Comparison of ENCODE assay signal across 23 cellular contexts in the genomic region with DNA sequence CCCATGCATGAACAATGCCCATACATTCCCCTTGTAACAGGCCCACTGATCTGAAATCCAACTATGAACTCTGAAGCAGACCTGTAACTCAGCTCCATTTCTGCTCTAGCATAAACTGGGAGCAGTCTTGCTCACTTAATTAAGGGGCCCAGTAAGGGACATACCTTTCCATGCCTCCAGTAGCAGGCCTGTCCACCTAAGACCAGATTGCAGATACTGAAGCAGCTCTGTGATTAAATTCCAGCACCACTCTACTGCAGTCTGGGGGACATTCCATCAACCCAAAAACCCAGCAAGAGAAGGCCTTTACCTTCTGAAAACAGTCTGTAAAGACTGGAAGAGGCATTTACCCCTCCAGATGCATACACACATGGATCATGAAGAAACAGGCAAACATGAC.
A peak's percentile ranks its signal among the peaks of the same experiment; 100 is the strongest.
DNase-seq lines count a peak whose midpoint lies in the region; ATAC-seq, FAIRE-seq and TF ChIP-seq lines count a peak whose summit lies in the region.
"Had no signal": no experiment of that assay in that cellular context is flagged by ENCODE, and none has a peak within 500 bp of the region (broad histone marks: within the 10 kb centered on the region; RNA-seq: fewer than 3 reads in every experiment).

No MANE protein-coding gene starts in this region.

- H2BK5ac ChIP-seq in H9 (ENCODE audit: insufficient read length, low read length), result no peak overlapping the region

- ATAC-seq in GM21723 (IDR thresholded peaks at IDR 0.05; ENCODE audit: unreplicated experiment), result no peak
- ATAC-seq: HCT116 had no signal

- H3K4me2 ChIP-seq in H9 (ENCODE audit: insufficient read depth, insufficient read length, low read length) (no peak overlapping the region), osteoblast (ENCODE audit: insufficient read depth, low read length) (no peak overlapping the region)
- H3K4me2 ChIP-seq: BLaER1 treated with 17β-estradiol and CSF1 and Interleukin-3, amounts not matched to agents 10 nM and 100 nM had no signal

- DNase-seq in H9 (no peak), SK-N-DZ (ENCODE audit: low spot score) (peak; percentile 3), islet precursor cell (peak; percentile 56), osteoblast (ENCODE audit: insufficient read length, low spot score, missing footprints) (no peak), posterior cingulate gyrus (no peak), RCC 7860 (ENCODE audit: low spot score) (no peak)
- DNase-seq: CD4-positive, CD25-positive, alpha-beta regulatory T cell; CD8-positive, alpha-beta memory T cell; COR-L47; DMS 273 treated with DMSO at 0.1 percent for 48 hours; DMS53; GDM1; HFFc6; KBM-7 had no signal

- no peak overlapping the region for H4K91ac ChIP-seq in H9 (ENCODE audit: insufficient read length, low read depth, low read length)

- no peak overlapping the region for H4K5ac ChIP-seq in H9 (ENCODE audit: insufficient read length, low read depth, low read length)

- H2AK5ac ChIP-seq in H9 (ENCODE audit: insufficient read length, low read length), result no peak overlapping the region

- TF ChIP-seq CTCF in H9 (conservative IDR thresholded peaks at IDR 0.05) (no peak), osteoblast (IDR thresholded peaks at IDR 0.05; ENCODE audit: extremely low read depth, low read depth, low read length) (no peak)

- H4K8ac ChIP-seq in H9 (replicated peaks; ENCODE audit: insufficient read length, low read depth, low read length), result no peak overlapping the region

- peak overlapping the region in 2 of 3 experiments; percentile 32 to 40; a peak in 3 of 7 replicates for H3K27ac Mint-ChIP-seq in H9
- H3K27ac Mint-ChIP-seq: B cell; CD4-positive, CD25-positive, alpha-beta regulatory T cell; CD8-positive, alpha-beta memory T cell; HFFc6; IgD-negative memory B cell had no signal

- H3K9me3 ChIP-seq in H9 (ENCODE audit: control insufficient read depth, low read depth, low read length), result no peaks in the 10 kb centered on the region
- H3K9me3 ChIP-seq in osteoblast (ENCODE audit: low read depth, low read length), result no peaks in the 10 kb centered on the region
- H3K9me3 ChIP-seq: BLaER1 treated with 17β-estradiol and CSF1 and Interleukin-3, amounts not matched to agents 10 nM and 100 nM had no signal

- H3K27ac ChIP-seq in H9 (ENCODE audit: insufficient read length, low read depth, low read length), result no peak overlapping the region
- H3K27ac ChIP-seq in osteoblast (ENCODE audit: low read depth, low read length), result no peak overlapping the region
- H3K27ac ChIP-seq: BLaER1 treated with 17β-estradiol and CSF1 and Interleukin-3, amounts not matched to agents 10 nM and 100 nM had no signal

- no peaks in the 10 kb centered on the region for H3K27me3 Mint-ChIP-seq in H9 (ENCODE audit: low read depth)
- H3K27me3 Mint-ChIP-seq: B cell, IgD-negative memory B cell had no signal

- H3K36me3 ChIP-seq in osteoblast (ENCODE audit: insufficient read depth, low read length), result no peaks in the 10 kb centered on the region
- H3K36me3 ChIP-seq: BLaER1 treated with 17β-estradiol and CSF1 and Interleukin-3, amounts not matched to agents 10 nM and 100 nM had no signal

- H3K4me1 Mint-ChIP-seq in H9, result no peaks in the 10 kb centered on the region
- H3K4me1 Mint-ChIP-seq: B cell; CD4-positive, CD25-positive, alpha-beta regulatory T cell; CD8-positive, alpha-beta memory T cell had no signal

- no peak overlapping the region for H2BK12ac ChIP-seq in H9 (ENCODE audit: insufficient read length, low read depth, low read length)

- no peak overlapping the region for H2AFZ ChIP-seq in H9 (ENCODE audit: low read length)
- H2AFZ ChIP-seq in osteoblast (ENCODE audit: low read length), result peak overlapping the region; percentile 19

- H3K27me3 ChIP-seq in H9 (ENCODE audit: insufficient read depth, low read length) (no peaks in the 10 kb centered on the region), osteoblast (ENCODE audit: insufficient read depth, low read length) (no peaks in the 10 kb centered on the region)
- H3K27me3 ChIP-seq: BLaER1 treated with 17β-estradiol and CSF1 and Interleukin-3, amounts not matched to agents 10 nM and 100 nM had no signal

- no peak overlapping the region for H3K23ac ChIP-seq in H9 (ENCODE audit: insufficient read length, low read depth, low read length)

- peaks cover 4 to 10% of the 10 kb centered on the region in 2 experiments; a peak in 3 of 5 replicates for H3K9me3 Mint-ChIP-seq in H9
- H3K9me3 Mint-ChIP-seq: HFFc6 had no signal

- H3K9ac ChIP-seq in H9 (ENCODE audit: extremely low read depth, insufficient read length, low read length), result no peak overlapping the region
- H3K9ac ChIP-seq: BLaER1 treated with 17β-estradiol and CSF1 and Interleukin-3, amounts not matched to agents 10 nM and 100 nM had no signal

- H3K4me1 ChIP-seq in H9 (ENCODE audit: insufficient read depth, low read length), result no peaks in the 10 kb centered on the region
- no peaks in the 10 kb centered on the region for H3K4me1 ChIP-seq in osteoblast (ENCODE audit: insufficient read depth, low read length)
- H3K4me1 ChIP-seq: BLaER1 treated with 17β-estradiol and CSF1 and Interleukin-3, amounts not matched to agents 10 nM and 100 nM had no signal

- H4K20me1 ChIP-seq in H9 (ENCODE audit: control insufficient read depth, insufficient read depth, insufficient read length) (no peaks in the 10 kb centered on the region), osteoblast (ENCODE audit: insufficient read depth, low read length) (no peaks in the 10 kb centered on the region)
- H4K20me1 ChIP-seq: BLaER1 treated with 17β-estradiol and CSF1 and Interleukin-3, amounts not matched to agents 10 nM and 100 nM had no signal

- no peak overlapping the region for H3K4me3 ChIP-seq in osteoblast (ENCODE audit: insufficient read depth, low read length)
- H3K4me3 ChIP-seq: BLaER1 treated with 17β-estradiol and CSF1 and Interleukin-3, amounts not matched to agents 10 nM and 100 nM had no signal

- H3T11ph ChIP-seq in H9 (ENCODE audit: low read length), result no peak overlapping the region

- no peak overlapping the region for H3K56ac ChIP-seq in H9 (ENCODE audit: insufficient read length, low read depth, low read length)

- no peak overlapping the region for H2BK20ac ChIP-seq in H9 (ENCODE audit: low read depth, low read length, poor library complexity, severe bottlenecking)

- no peak overlapping the region for H3K4me3 Mint-ChIP-seq in H9
- H3K4me3 Mint-ChIP-seq: B cell; CD4-positive, CD25-positive, alpha-beta regulatory T cell; CD8-positive, alpha-beta memory T cell; HFFc6; IgD-negative memory B cell had no signal

- intact Hi-C loops in posterior cingulate gyrus (cut with DNase I), result no loop called here

- no peak overlapping the region for H3K14ac ChIP-seq in H9 (ENCODE audit: insufficient read depth, low read length)

- no peak for FAIRE-seq in RCC 7860 (lab: Jason Lieb, UNC)
- FAIRE-seq: GM12892, GM18507, H54, HTR-8/SVneo had no signal

- no peak overlapping the region for H3K4ac ChIP-seq in H9 (ENCODE audit: low read depth, low read length)

- H2BK120ac ChIP-seq in H9 (ENCODE audit: low read depth, low read length, poor library complexity, severe bottlenecking), result no peak overlapping the region

- H3K23me2 ChIP-seq in H9 (ENCODE audit: insufficient read length, low read depth, low read length, poor library complexity, severe bottlenecking), result no peaks in the 10 kb centered on the region

- H2BK15ac ChIP-seq in H9 (ENCODE audit: low read depth, low read length), result no peak overlapping the region

- no peaks in the 10 kb centered on the region for H3K79me1 ChIP-seq in H9 (ENCODE audit: insufficient read depth, low read depth, low read length, poor library complexity, severe bottlenecking)

- no peaks in the 10 kb centered on the region for H3K79me2 ChIP-seq in H9 (ENCODE audit: insufficient read depth, low read length)
- no peaks in the 10 kb centered on the region for H3K79me2 ChIP-seq in osteoblast (ENCODE audit: insufficient read depth, low read length)

- no peak overlapping the region for H3K18ac ChIP-seq in H9 (ENCODE audit: insufficient read length, low read depth, low read length)

- peaks cover 0 to 8% (median 3%) of the 10 kb centered on the region in 3 experiments; a peak in 3 of 7 replicates for H3K36me3 Mint-ChIP-seq in H9 (ENCODE audit: insufficient read depth in 1 of 3, low read depth in 3 of 3)
- H3K36me3 Mint-ChIP-seq: CD4-positive, CD25-positive, alpha-beta regulatory T cell; CD8-positive, alpha-beta memory T cell; IgD-negative memory B cell had no signal

Comparison
In these comparisons a context has a peak if more than half of its experiments do, and no peak if none do; other contexts are left out.
1. DNase-seq: peak in SK-N-DZ (single experiment) and islet precursor cell (single experiment); none in H9 (single experiment), osteoblast (single experiment), posterior cingulate gyrus (0 of 10) and RCC 7860 (single experiment).